26 cellular contexts compared by ENCODE assay signal in the genomic region with DNA sequence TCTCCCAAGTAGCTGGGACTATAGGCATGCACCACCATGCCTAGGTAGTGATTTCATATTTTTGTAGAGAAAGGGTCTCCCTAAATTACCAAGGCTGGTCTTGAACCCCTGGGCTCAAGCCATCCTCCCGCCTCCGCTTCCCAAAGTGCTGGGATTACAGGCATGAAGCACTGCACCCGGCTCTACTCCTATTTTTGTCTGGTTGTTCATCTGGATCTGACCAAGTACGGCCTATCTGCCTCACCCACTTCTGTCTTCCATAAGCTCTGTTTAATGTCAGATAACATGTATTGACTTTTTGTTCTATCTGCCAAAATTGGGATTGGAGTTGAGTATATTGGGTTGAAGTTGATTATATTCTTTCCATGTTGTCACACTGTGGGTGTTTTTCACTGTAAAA.
"Had no signal": no experiment of that assay in that cellular context is flagged by ENCODE, and none has a peak within 500 bp of the region (broad histone marks: within the 10 kb centered on the region; RNA-seq: fewer than 3 reads in every experiment).

No MANE protein-coding gene starts in this region.

- DNase-seq: head of caudate nucleus; hypothalamus; immature natural killer cell; kidney; lower lobe of right lung; mammary epithelial cell; mesendoderm; naive B cell; natural killer cell; ovary; stimulated activated CD4-positive, alpha-beta T cell treated with anti-CD3 and anti-CD28 coated beads, Interleukin-12 subunit alpha, Interleukin-12 subunit beta, amount 100 ng/mL, for 4 hours; stimulated activated CD4-positive, alpha-beta T cell treated with anti-CD3 and anti-CD28 coated beads, Interleukin-15, amount 100 ng/mL, for 24 hours; stimulated activated CD4-positive, alpha-beta T cell treated with anti-CD3 and anti-CD28 coated beads, Interleukin-2, amount 100 ng/mL, for 24 hours; stimulated activated CD4-positive, alpha-beta T cell treated with anti-CD3 and anti-CD28 coated beads, Interleukin-4, amount 100 ng/mL, for 1 hour; stimulated activated naive CD4-positive, alpha-beta T cell; tibial artery; trophoblast cell; upper lobe of right lung had no signal

- H3K9me3 ChIP-seq: lower lobe of right lung, ovary, right atrium auricular region, suprapubic skin, thoracic aorta, tibial artery, upper lobe of right lung had no signal

- H3K27ac ChIP-seq: lower lobe of right lung, ovary, right atrium auricular region, skin epidermis, suprapubic skin, thoracic aorta, tibial artery, upper lobe of right lung had no signal

- H3K4me1 Mint-ChIP-seq: immature natural killer cell, mesothelial cell of epicardium, natural killer cell had no signal

- H3K36me3 Mint-ChIP-seq: immature natural killer cell, natural killer cell had no signal

- H3K4me3 Mint-ChIP-seq: immature natural killer cell; mesothelial cell of epicardium; natural killer cell; stimulated activated naive CD8-positive, alpha-beta T cell treated with anti-CD3 and anti-CD28 coated beads, Interleukin-15, Interleukin-2, amounts not matched to agents 100 ng/mL and 50 ng/mL, for 24 hours had no signal

- H3K9me3 Mint-ChIP-seq: immature natural killer cell; naive B cell; natural killer cell; stimulated activated naive CD8-positive, alpha-beta T cell treated with anti-CD3 and anti-CD28 coated beads, Interleukin-15, Interleukin-2, amounts not matched to agents 100 ng/mL and 50 ng/mL, for 24 hours had no signal

- H3K27me3 Mint-ChIP-seq: naive B cell; stimulated activated naive CD8-positive, alpha-beta T cell treated with anti-CD3 and anti-CD28 coated beads, Interleukin-15, Interleukin-2, amounts not matched to agents 100 ng/mL and 50 ng/mL, for 24 hours had no signal

- H3K4me3 ChIP-seq: lower lobe of right lung, ovary, right atrium auricular region, skin epidermis, suprapubic skin, thoracic aorta, tibial artery, upper lobe of right lung had no signal

- H3K27me3 ChIP-seq: ovary, right atrium auricular region, suprapubic skin, tibial artery, upper lobe of right lung had no signal

- H3K36me3 ChIP-seq: lower lobe of right lung, ovary, right atrium auricular region, suprapubic skin, thoracic aorta, tibial artery, upper lobe of right lung had no signal

- H3K27ac Mint-ChIP-seq: immature natural killer cell; mesothelial cell of epicardium; natural killer cell; progenitor cell of endocrine pancreas; stimulated activated naive CD8-positive, alpha-beta T cell treated with anti-CD3 and anti-CD28 coated beads, Interleukin-15, Interleukin-2, amounts not matched to agents 100 ng/mL and 50 ng/mL, for 24 hours had no signal

- H3K4me1 ChIP-seq: lower lobe of right lung, suprapubic skin, tibial artery, upper lobe of right lung had no signal

- ATAC-seq: lower lobe of right lung, natural killer cell, sciatic nerve, upper lobe of right lung had no signal
